2 cellular contexts compared by ENCODE assay signal in genomic region chr9:135251331-135251761, GRCh38.
TF ChIP-seq lines count a peak whose summit lies in the region.

No MANE protein-coding gene starts in this region.

TF ChIP-seq in HCT116, 20 proteins besides CTCF, POLR2A, EP300 and RAD21 (continued from another document):
- TF ChIP-seq ELF1 (IDR thresholded peaks at IDR 0.05; ENCODE audit: borderline replicate concordance, low read depth) (no peak), SIN3A (IDR thresholded peaks at IDR 0.05; ENCODE audit: low read depth) (no peak), EGR1 (IDR thresholded peaks at IDR 0.05; ENCODE audit: low read depth) (no peak), YY1 (IDR thresholded peaks at IDR 0.05; ENCODE audit: extremely low read depth, insufficient replicate concordance, low read depth, low read length) (no peak), ATF3 (IDR thresholded peaks at IDR 0.05) (no peak)
- TF ChIP-seq, protein P1, sequence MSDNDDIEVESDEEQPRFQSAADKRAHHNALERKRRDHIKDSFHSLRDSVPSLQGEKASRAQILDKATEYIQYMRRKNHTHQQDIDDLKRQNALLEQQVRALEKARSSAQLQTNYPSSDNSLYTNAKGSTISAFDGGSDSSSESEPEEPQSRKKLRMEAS (IDR thresholded peaks at IDR 0.05), result no peak

TF ChIP-seq in WTC11, 78 proteins besides CTCF, POLR2A, EP300 and RAD21 (continued from another document):
- no peak for TF ChIP-seq ZNF532 (CRISPR knock-in tag; IDR thresholded peaks at IDR 0.05; ENCODE audit: borderline replicate concordance)
- no peak for TF ChIP-seq IRF2 (CRISPR knock-in tag; IDR thresholded peaks at IDR 0.05; ENCODE audit: borderline replicate concordance, low read depth)
- TF ChIP-seq ATF2 (CRISPR knock-in tag; IDR thresholded peaks at IDR 0.05; ENCODE audit: borderline replicate concordance, low read depth), result no peak
- no peak for TF ChIP-seq ZNF671 (CRISPR knock-in tag; IDR thresholded peaks at IDR 0.05)
- TF ChIP-seq KAT7 (CRISPR knock-in tag; IDR thresholded peaks at IDR 0.05; ENCODE audit: borderline replicate concordance), result no peak
- TF ChIP-seq JAZF1 (CRISPR knock-in tag; IDR thresholded peaks at IDR 0.05), result no peak
- no peak for TF ChIP-seq HMGXB4 (CRISPR knock-in tag; IDR thresholded peaks at IDR 0.05)
- no peak for TF ChIP-seq CBFB (CRISPR knock-in tag; IDR thresholded peaks at IDR 0.05; ENCODE audit: low read depth)
- no peak for TF ChIP-seq FOXJ3 (CRISPR knock-in tag; IDR thresholded peaks at IDR 0.05; ENCODE audit: borderline replicate concordance)
- TF ChIP-seq GTF2I (CRISPR knock-in tag; conservative IDR thresholded peaks at IDR 0.05), result no peak
- TF ChIP-seq SP1 (CRISPR knock-in tag; conservative IDR thresholded peaks at IDR 0.05), result no peak
- TF ChIP-seq TP53 (CRISPR knock-in tag; IDR thresholded peaks at IDR 0.05), result no peak
